In genomic region chr12:131132118-131132892, GRCh38 we compare ENCODE assay signal across 8 cellular contexts.
DNase-seq lines count a peak whose midpoint lies in the region; ATAC-seq and TF ChIP-seq lines count a peak whose summit lies in the region.

No MANE protein-coding gene starts in this region.

- TF ChIP-seq CTCF in MCF 10A (IDR thresholded peaks at IDR 0.05; ENCODE audit: unreplicated experiment), result peak; percentile 75
- no peak for TF ChIP-seq CTCF in mammary epithelial cell (conservative IDR thresholded peaks at IDR 0.05 in 1 of 2, IDR thresholded peaks at IDR 0.05 in 1 of 2; ENCODE audit: extremely low read depth in 1 of 2, insufficient read depth in 1 of 2, low read depth in 1 of 2, low read length in 2 of 2)
- peak; percentile 41 for TF ChIP-seq CTCF in astrocyte of the cerebellum (IDR thresholded peaks at IDR 0.05; ENCODE audit: low read depth, low read length, missing control alignments)

- H3K9ac ChIP-seq in mammary epithelial cell (ENCODE audit: insufficient read depth, low read length), result no peak overlapping the region

- H3K9me3 Mint-ChIP-seq in MCF 10A (ENCODE audit: unreplicated experiment), result no peaks in the 10 kb centered on the region

- dilution Hi-C loops in mammary epithelial cell (cut with HindIII; ENCODE audit: low sequenced_read_pairs), result no loop called here

- in situ Hi-C loops in mammary epithelial cell (cut with MboI; ENCODE audit: low sequenced_read_pairs in 2 of 2) (no loop called here), astrocyte of the cerebellum (cut with HindIII; ENCODE audit: low sequenced_read_pairs) (no loop called here)

- peak; percentile 63 for DNase-seq in MCF 10A (ENCODE audit: unreplicated experiment)
- no peak for DNase-seq in mammary epithelial cell
- DNase-seq in HK-2 (ENCODE audit: unreplicated experiment), result peak; percentile 70
- DNase-seq in T-helper 17 cell, result peak; percentile 46 to 74 (median 51)
- no peak for DNase-seq in astrocyte of the cerebellum (ENCODE audit: low read depth)
- DNase-seq in stimulated activated CD4-positive, alpha-beta T cell treated with anti-CD3 and anti-CD28 coated beads, Interleukin-15, amount 100 ng/mL, for 1 hour (ENCODE audit: low read depth in 1 of 2, low spot score in 1 of 2), result peak; percentile 42 to 68

- H3K4me2 ChIP-seq in mammary epithelial cell (ENCODE audit: insufficient read depth, low read depth, low read length), result no peak overlapping the region

- POLR2A ChIA-PET in MCF 10A (lab: Yijun Ruan, JAX), result interaction anchor here (0.6 kb wide), 1 partner anchor 294 kb away, joined by 3 read pairs; the partner anchor contains the start of gene STX2

- H3K79me2 ChIP-seq in mammary epithelial cell (ENCODE audit: insufficient read depth, low read length), result no peaks in the 10 kb centered on the region

- CTCF ChIA-PET in MCF 10A (lab: Yijun Ruan, JAX), result interaction anchor here (0.6 to 6.2 kb wide), 17 partner anchors 12 to 673 kb away, joined by 3 to 76 read pairs (median 4); no protein-coding TSS in a partner anchor
- CTCF ChIA-PET in mammary epithelial cell (lab: Charles Lee; ENCODE audit: low non-redundant PET), result no interaction called here

- H3K36me3 ChIP-seq in mammary epithelial cell (ENCODE audit: insufficient read depth, low read length), result no peaks in the 10 kb centered on the region

- H3K27me3 Mint-ChIP-seq in MCF 10A (ENCODE audit: insufficient read depth, unreplicated experiment) (peaks cover 2% of the 10 kb centered on the region), T-helper 17 cell (no peaks in the 10 kb centered on the region)

- H3K4me1 Mint-ChIP-seq in MCF 10A (ENCODE audit: insufficient read depth, unreplicated experiment) (peaks cover 18% of the 10 kb centered on the region), T-helper 17 cell (peaks cover 5% of the 10 kb centered on the region)

- H3K27ac Mint-ChIP-seq in MCF 10A (ENCODE audit: low read depth, unreplicated experiment) (no peak overlapping the region), T-helper 17 cell (no peak overlapping the region)

- H2AFZ ChIP-seq in mammary epithelial cell (ENCODE audit: low read depth, low read length), result no peak overlapping the region

- H3K4me3 ChIP-seq in mammary epithelial cell (replicated peaks in 1 of 3; ENCODE audit: insufficient read depth in 1 of 3, low read depth in 2 of 3, low read length in 3 of 3) (no peak overlapping the region), astrocyte of the cerebellum (ENCODE audit: low read depth, low read length) (no peak overlapping the region), iPS-18c (ENCODE audit: insufficient read depth, low read depth, low read length) (peak overlapping the region; percentile 21; the same call in 1 of the 2 replicates)

- H3K27me3 ChIP-seq in mammary epithelial cell (ENCODE audit: insufficient read depth, low read length), result no peaks in the 10 kb centered on the region

- no peaks in the 10 kb centered on the region for H3K36me3 Mint-ChIP-seq in MCF 10A (ENCODE audit: insufficient read depth, unreplicated experiment)
- no peaks in the 10 kb centered on the region for H3K36me3 Mint-ChIP-seq in T-helper 17 cell (ENCODE audit: low read depth)

- no peaks in the 10 kb centered on the region for H3K4me1 ChIP-seq in mammary epithelial cell (ENCODE audit: insufficient read depth, low read length)

- BruUV-seq in MCF 10A (replicated peaks; lab: Mats Ljungman, UMichigan) (no TSS peak), mammary epithelial cell (replicated peaks; lab: Mats Ljungman, UMichigan) (no TSS peak)

- H3K9me3 ChIP-seq in mammary epithelial cell (replicated peaks; ENCODE audit: insufficient read depth, low read length), result peaks cover 20% of the 10 kb centered on the region
- H3K9me3 ChIP-seq in T-helper 17 cell (ENCODE audit: control insufficient read depth, low read length, poor library complexity, severe bottlenecking), result no peaks in the 10 kb centered on the region
- peaks cover 5% of the 10 kb centered on the region for H3K9me3 ChIP-seq in iPS-18c (ENCODE audit: control insufficient read depth, insufficient read depth, low read length)

- ATAC-seq in T-helper 17 cell (peak; percentile 77), HG03565 (IDR thresholded peaks at IDR 0.05; ENCODE audit: unreplicated experiment) (no peak)

- intact Hi-C loops in MCF 10A (cut with micrococcal nuclease), result loop anchor here (1.0 to 2.0 kb wide), 2 partner anchors 28 to 216 kb away; no protein-coding TSS in a partner anchor
- intact Hi-C loops in mammary epithelial cell (cut with micrococcal nuclease), result no loop called here

- no peak overlapping the region for H3K27ac ChIP-seq in mammary epithelial cell (ENCODE audit: insufficient read depth, low read depth, low read length)

- 14% methylated on average over 15 of the region's 29 CpGs for WGBS in mammary epithelial cell (ENCODE audit: low coverage, missing lambda C conversion rate)

- no peak overlapping the region for H3K4me3 Mint-ChIP-seq in MCF 10A (ENCODE audit: unreplicated experiment)
- no peak overlapping the region for H3K4me3 Mint-ChIP-seq in T-helper 17 cell

- no peaks in the 10 kb centered on the region for H4K20me1 ChIP-seq in mammary epithelial cell (ENCODE audit: insufficient read depth, low read length)

Comparison
In these comparisons a context has a peak if more than half of its experiments do, and no peak if none do; other contexts are left out.
1. DNase-seq: peak in MCF 10A (single experiment), HK-2 (single experiment), T-helper 17 cell (3 of 3) and stimulated activated CD4-positive, alpha-beta T cell treated with anti-CD3 and anti-CD28 coated beads, Interleukin-15, amount 100 ng/mL, for 1 hour (2 of 2); none in mammary epithelial cell (single experiment) and astrocyte of the cerebellum (single experiment).
2. CTCF ChIP-seq: peak in MCF 10A (single experiment) and astrocyte of the cerebellum (single experiment); none in mammary epithelial cell (0 of 2).